18 cellular contexts compared by ENCODE assay signal in genomic region chr17:56244268-56244890, GRCh38.
DNase-seq lines count a peak whose midpoint lies in the region; ATAC-seq and TF ChIP-seq lines count a peak whose summit lies in the region.
"Had no signal": no experiment of that assay in that cellular context is flagged by ENCODE, and none has a peak within 500 bp of the region (broad histone marks: within the 10 kb centered on the region; RNA-seq: fewer than 3 reads in every experiment).

No MANE protein-coding gene starts in this region.

- TF ChIP-seq CTCF in WTC11 (IDR thresholded peaks at IDR 0.05): no peak
- no peak for TF ChIP-seq CTCF in neural progenitor cell (IDR thresholded peaks at IDR 0.05)
- no peak for TF ChIP-seq CTCF in activated CD8-positive, alpha-beta T cell treated with anti-CD3 and anti-CD28 coated beads for 36 hours (IDR thresholded peaks at IDR 0.05)

- intact Hi-C loops in activated CD8-positive, alpha-beta T cell treated with anti-CD3 and anti-CD28 coated beads for 36 hours (cut with micrococcal nuclease): no loop called here

- H3K4me1 ChIP-seq in neural progenitor cell: no peaks in the 10 kb centered on the region
- H3K4me1 ChIP-seq: Peyer's patch, SJSA1 had no signal

- CTCF ChIA-PET in WTC11 (lab: Charles Lee): interaction anchor here (0.6 to 1.4 kb wide), 4 partner anchors 12 to 399 kb away, joined by 3 to 5 read pairs (median 3); no protein-coding TSS in a partner anchor
- CTCF ChIA-PET in activated CD8-positive, alpha-beta T cell treated with anti-CD3 and anti-CD28 coated beads for 36 hours (lab: Charles Lee): interaction anchor here (1.1 kb wide), 1 partner anchor 471 kb away, joined by 3 read pairs; no protein-coding TSS in a partner anchor

- H2AFZ ChIP-seq in neural progenitor cell (replicated peaks): no peak overlapping the region

- POLR2A ChIA-PET in WTC11 (lab: Charles Lee): interaction anchor here (0.6 kb wide), 1 partner anchor 1318 kb away, joined by 3 read pairs; no protein-coding TSS in a partner anchor
- POLR2A ChIA-PET in activated CD8-positive, alpha-beta T cell treated with anti-CD3 and anti-CD28 coated beads for 36 hours (lab: Charles Lee): no interaction called here

- no peak for DNase-seq in stimulated activated naive CD8-positive, alpha-beta T cell treated with anti-CD3 and anti-CD28 coated beads, Interleukin-15, amount 100 ng/mL, for 72 hours
- DNase-seq in stimulated activated naive CD8-positive, alpha-beta T cell treated with anti-CD3 and anti-CD28 coated beads, Interleukin-15, Interleukin-2, amounts not matched to agents 100 U/mL and 50 U/mL, for 24 hours: no peak
- DNase-seq in WTC11 (ENCODE audit: low spot score) (no peak), neural progenitor cell (ENCODE audit: low spot score) (peak; percentile 3), globus pallidus (ENCODE audit: low spot score) (no peak), HK-2 (ENCODE audit: unreplicated experiment) (no peak)
- DNase-seq in activated CD8-positive, alpha-beta T cell treated with anti-CD3 and anti-CD28 coated beads for 36 hours: no peak
- DNase-seq: AML-193; DMS79 treated with DMSO at 0.1 percent for 48 hours; NCI-H1105 treated with DMSO at 0.1 percent for 48 hours; NCI-H1694; NCI-H2081 treated with DMSO at 0.1 percent for 48 hours; NCI-H446 treated with DMSO at 0.1 percent for 48 hours; NCI-H69; NK-92 treated with Interleukin-12 subunit alpha and Interleukin-12 subunit beta, amount 100 ng/mL, for 24 hours; Peyer's patch had no signal

- no peaks in the 10 kb centered on the region for H3K4me1 Mint-ChIP-seq in stimulated activated naive CD8-positive, alpha-beta T cell treated with anti-CD3 and anti-CD28 coated beads, Interleukin-15, amount 100 ng/mL, for 72 hours
- H3K4me1 Mint-ChIP-seq in WTC11 (no peaks in the 10 kb centered on the region), neural progenitor cell (no peaks in the 10 kb centered on the region)
- H3K4me1 Mint-ChIP-seq in activated CD8-positive, alpha-beta T cell treated with anti-CD3 and anti-CD28 coated beads for 36 hours (ENCODE audit: low read depth): no peaks in the 10 kb centered on the region

- no peak overlapping the region for H3K4me3 ChIP-seq in neural progenitor cell
- H3K4me3 ChIP-seq: Peyer's patch, SJSA1 had no signal

- no peaks in the 10 kb centered on the region for H3F3A ChIP-seq in neural progenitor cell (ENCODE audit: low read depth)

- no peak overlapping the region for H3K4me3 Mint-ChIP-seq in stimulated activated naive CD8-positive, alpha-beta T cell treated with anti-CD3 and anti-CD28 coated beads, Interleukin-15, amount 100 ng/mL, for 72 hours
- H3K4me3 Mint-ChIP-seq in WTC11 (no peak overlapping the region), neural progenitor cell (no peak overlapping the region)
- no peak overlapping the region for H3K4me3 Mint-ChIP-seq in activated CD8-positive, alpha-beta T cell treated with anti-CD3 and anti-CD28 coated beads for 36 hours

- H3K79me2 ChIP-seq in neural progenitor cell (ENCODE audit: low read depth): no peaks in the 10 kb centered on the region

- no peak overlapping the region for H3K27ac Mint-ChIP-seq in stimulated activated naive CD8-positive, alpha-beta T cell treated with anti-CD3 and anti-CD28 coated beads, Interleukin-15, amount 100 ng/mL, for 72 hours
- H3K27ac Mint-ChIP-seq in WTC11 (no peak overlapping the region), neural progenitor cell (no peak overlapping the region)
- H3K27ac Mint-ChIP-seq in activated CD8-positive, alpha-beta T cell treated with anti-CD3 and anti-CD28 coated beads for 36 hours: no peak overlapping the region

- peaks cover 6% of the 10 kb centered on the region for H3K27me3 Mint-ChIP-seq in stimulated activated naive CD8-positive, alpha-beta T cell treated with anti-CD3 and anti-CD28 coated beads, Interleukin-15, amount 100 ng/mL, for 72 hours
- H3K27me3 Mint-ChIP-seq in WTC11 (ENCODE audit: low read depth) (no peaks in the 10 kb centered on the region), neural progenitor cell (ENCODE audit: insufficient read depth, low read depth) (peaks cover 8% of the 10 kb centered on the region)
- peaks cover 4% of the 10 kb centered on the region for H3K27me3 Mint-ChIP-seq in activated CD8-positive, alpha-beta T cell treated with anti-CD3 and anti-CD28 coated beads for 36 hours

- H3K4me2 ChIP-seq in neural progenitor cell: no peak overlapping the region

- peak; percentile 49 for ATAC-seq in stimulated activated naive CD8-positive, alpha-beta T cell treated with anti-CD3 and anti-CD28 coated beads, Interleukin-15, amount 100 ng/mL, for 72 hours
- ATAC-seq in stimulated activated naive CD8-positive, alpha-beta T cell treated with anti-CD3 and anti-CD28 coated beads, Interleukin-15, Interleukin-2, amounts not matched to agents 100 U/mL and 50 U/mL, for 24 hours: no peak
- peak; percentile 80 for ATAC-seq in WTC11
- ATAC-seq in activated CD8-positive, alpha-beta T cell treated with anti-CD3 and anti-CD28 coated beads for 36 hours: no peak

- no peaks in the 10 kb centered on the region for H3K36me3 Mint-ChIP-seq in WTC11
- no peaks in the 10 kb centered on the region for H3K36me3 Mint-ChIP-seq in neural progenitor cell
- no peaks in the 10 kb centered on the region for H3K36me3 Mint-ChIP-seq in activated CD8-positive, alpha-beta T cell treated with anti-CD3 and anti-CD28 coated beads for 36 hours (ENCODE audit: low read depth)

- H3K9me3 Mint-ChIP-seq in stimulated activated naive CD8-positive, alpha-beta T cell treated with anti-CD3 and anti-CD28 coated beads, Interleukin-15, amount 100 ng/mL, for 72 hours: no peaks in the 10 kb centered on the region
- no peaks in the 10 kb centered on the region for H3K9me3 Mint-ChIP-seq in WTC11
- no peaks in the 10 kb centered on the region for H3K9me3 Mint-ChIP-seq in neural progenitor cell
- H3K9me3 Mint-ChIP-seq in activated CD8-positive, alpha-beta T cell treated with anti-CD3 and anti-CD28 coated beads for 36 hours: no peaks in the 10 kb centered on the region

- H3K27ac ChIP-seq in neural progenitor cell: no peak overlapping the region
- H3K27ac ChIP-seq: C4-2B, Peyer's patch, SJSA1 had no signal

- no peaks in the 10 kb centered on the region for H3K27me3 ChIP-seq in neural progenitor cell
- H3K27me3 ChIP-seq: Peyer's patch, SJSA1 had no signal

- no peaks in the 10 kb centered on the region for H3K9me3 ChIP-seq in neural progenitor cell (ENCODE audit: low read depth)
- H3K9me3 ChIP-seq: Peyer's patch, SJSA1 had no signal

- no peaks in the 10 kb centered on the region for H4K20me1 ChIP-seq in neural progenitor cell (ENCODE audit: low read depth)

- H3K36me3 ChIP-seq in neural progenitor cell: no peaks in the 10 kb centered on the region
- H3K36me3 ChIP-seq: Peyer's patch, SJSA1 had no signal

- no peak overlapping the region for H3K9ac ChIP-seq in neural progenitor cell

TF ChIP-seq in WTC11, 78 proteins besides CTCF, POLR2A, EP300 and RAD21:
- no peak for TF ChIP-seq SMAD4 (CRISPR knock-in tag; IDR thresholded peaks at IDR 0.05)
- TF ChIP-seq GABPB1 (CRISPR knock-in tag; IDR thresholded peaks at IDR 0.05): no peak
- no peak for TF ChIP-seq SMAD3 (CRISPR knock-in tag; IDR thresholded peaks at IDR 0.05; ENCODE audit: borderline replicate concordance)
- TF ChIP-seq, protein P1, sequence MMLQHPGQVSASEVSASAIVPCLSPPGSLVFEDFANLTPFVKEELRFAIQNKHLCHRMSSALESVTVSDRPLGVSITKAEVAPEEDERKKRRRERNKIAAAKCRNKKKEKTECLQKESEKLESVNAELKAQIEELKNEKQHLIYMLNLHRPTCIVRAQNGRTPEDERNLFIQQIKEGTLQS (CRISPR knock-in tag; conservative IDR thresholded peaks at IDR 0.05): no peak
- no peak for TF ChIP-seq SP1 (CRISPR knock-in tag; conservative IDR thresholded peaks at IDR 0.05)
- TF ChIP-seq, protein P2, sequence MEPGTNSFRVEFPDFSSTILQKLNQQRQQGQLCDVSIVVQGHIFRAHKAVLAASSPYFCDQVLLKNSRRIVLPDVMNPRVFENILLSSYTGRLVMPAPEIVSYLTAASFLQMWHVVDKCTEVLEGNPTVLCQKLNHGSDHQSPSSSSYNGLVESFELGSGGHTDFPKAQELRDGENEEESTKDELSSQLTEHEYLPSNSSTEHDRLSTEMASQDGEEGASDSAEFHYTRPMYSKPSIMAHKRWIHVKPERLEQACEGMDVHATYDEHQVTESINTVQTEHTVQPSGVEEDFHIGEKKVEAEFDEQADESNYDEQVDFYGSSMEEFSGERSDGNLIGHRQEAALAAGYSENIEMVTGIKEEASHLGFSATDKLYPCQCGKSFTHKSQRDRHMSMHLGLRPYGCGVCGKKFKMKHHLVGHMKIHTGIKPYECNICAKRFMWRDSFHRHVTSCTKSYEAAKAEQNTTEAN (CRISPR knock-in tag; IDR thresholded peaks at IDR 0.05): no peak
- no peak for TF ChIP-seq ZSCAN18 (CRISPR knock-in tag; IDR thresholded peaks at IDR 0.05)
- TF ChIP-seq ZNF396 (CRISPR knock-in tag; IDR thresholded peaks at IDR 0.05; ENCODE audit: borderline replicate concordance): no peak

Comparison
In these comparisons a context has a peak if more than half of its experiments do, and no peak if none do; other contexts are left out.
1. ATAC-seq: peak in stimulated activated naive CD8-positive, alpha-beta T cell treated with anti-CD3 and anti-CD28 coated beads, Interleukin-15, amount 100 ng/mL, for 72 hours (single experiment) and WTC11 (single experiment); none in stimulated activated naive CD8-positive, alpha-beta T cell treated with anti-CD3 and anti-CD28 coated beads, Interleukin-15, Interleukin-2, amounts not matched to agents 100 U/mL and 50 U/mL, for 24 hours (single experiment) and activated CD8-positive, alpha-beta T cell treated with anti-CD3 and anti-CD28 coated beads for 36 hours (single experiment).